Comparison of ENCODE assay signal across 17 cellular contexts in the genomic region with DNA sequence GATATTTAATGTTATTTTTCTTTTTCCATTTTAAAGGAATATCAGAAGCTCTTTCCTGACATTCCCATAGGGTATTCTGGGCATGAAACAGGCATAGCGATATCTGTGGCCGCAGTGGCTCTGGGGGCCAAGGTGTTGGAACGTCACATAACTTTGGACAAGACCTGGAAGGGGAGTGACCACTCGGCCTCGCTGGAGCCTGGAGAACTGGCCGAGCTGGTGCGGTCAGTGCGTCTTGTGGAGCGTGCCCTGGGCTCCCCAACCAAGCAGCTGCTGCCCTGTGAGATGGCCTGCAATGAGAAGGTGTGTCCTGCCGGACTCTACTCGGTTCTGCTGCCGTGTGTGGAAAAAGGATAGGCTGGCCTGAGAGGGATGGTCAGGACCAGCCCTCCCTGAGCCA. TPM values are rescaled to one million over a fixed set of nuclear protein-coding genes. Genes with fewer than 3 reads are reported as not detected.
DNase-seq lines count a peak whose midpoint lies in the region; ATAC-seq, FAIRE-seq and TF ChIP-seq lines count a peak whose summit lies in the region.
"Had no signal": no experiment of that assay in that cellular context is flagged by ENCODE, and none has a peak within 500 bp of the region (broad histone marks: within the 10 kb centered on the region; RNA-seq: fewer than 3 reads in every experiment).

No MANE protein-coding gene starts in this region.

- no peak overlapping the region for H3K4me3 Mint-ChIP-seq in CD14-positive monocyte
- peak overlapping the region; percentile 15 for H3K4me3 Mint-ChIP-seq in HFFc6
- H3K4me3 Mint-ChIP-seq in astrocyte (ENCODE audit: unreplicated experiment): no peak overlapping the region
- no peak overlapping the region for H3K4me3 Mint-ChIP-seq in naive thymus-derived CD4-positive, alpha-beta T cell
- H3K4me3 Mint-ChIP-seq: naive B cell had no signal

- H3K27ac Mint-ChIP-seq in CD14-positive monocyte (peak overlapping the region in 4 of 7 donors; percentile 31 to 50 (median 41)), HFFc6 (peak overlapping the region; percentile 75), astrocyte (ENCODE audit: unreplicated experiment) (peak overlapping the region; percentile 78)
- peak overlapping the region in 8 of 9 donors; percentile 41 to 89 (median 64) for H3K27ac Mint-ChIP-seq in naive thymus-derived CD4-positive, alpha-beta T cell

- intact Hi-C loops in CD14-positive monocyte (cut with micrococcal nuclease): no loop called here
- intact Hi-C loops in naive thymus-derived CD4-positive, alpha-beta T cell (cut with micrococcal nuclease): no loop called here
- intact Hi-C loops in uterus (cut with DNase I; ENCODE audit: low total_unique reads): no loop called here
- intact Hi-C loops in mammary epithelial cell (cut with micrococcal nuclease): no loop called here

- H3K9ac ChIP-seq in astrocyte (ENCODE audit: low read length) (no peak overlapping the region), mammary epithelial cell (ENCODE audit: insufficient read depth, low read length) (no peak overlapping the region)
- H3K9ac ChIP-seq: KMS-11 had no signal

- H3K79me2 ChIP-seq in astrocyte (ENCODE audit: insufficient read depth, low read length) (no peaks in the 10 kb centered on the region), mammary epithelial cell (ENCODE audit: insufficient read depth, low read length) (peaks cover 4% of the 10 kb centered on the region)

- H3K9me3 Mint-ChIP-seq in CD14-positive monocyte: peaks cover 0 to 3% (median 0%) of the 10 kb centered on the region in 7 donors
- H3K9me3 Mint-ChIP-seq in HFFc6: no peaks in the 10 kb centered on the region
- H3K9me3 Mint-ChIP-seq in astrocyte (ENCODE audit: unreplicated experiment): no peaks in the 10 kb centered on the region
- peaks cover 0 to 1% (median 0%) of the 10 kb centered on the region in 11 donors for H3K9me3 Mint-ChIP-seq in naive thymus-derived CD4-positive, alpha-beta T cell
- H3K9me3 Mint-ChIP-seq: naive B cell had no signal

- H3K4me1 ChIP-seq in astrocyte (ENCODE audit: insufficient read depth, low read length) (peaks cover 3% of the 10 kb centered on the region), uterus (no peaks in the 10 kb centered on the region), mammary epithelial cell (ENCODE audit: insufficient read depth, low read length) (peaks cover 13% of the 10 kb centered on the region)
- H3K4me1 ChIP-seq in naive thymus-derived CD4-positive, alpha-beta T cell (ENCODE audit: control insufficient read depth in 2 of 2, insufficient read depth in 2 of 2, low read length in 2 of 2): peaks cover 9 to 31% of the 10 kb centered on the region in 2 donors
- H3K4me1 ChIP-seq: SJCRH30 had no signal

- in situ Hi-C loops in mammary epithelial cell (cut with MboI; ENCODE audit: low sequenced_read_pairs in 2 of 2): no loop called here

- no peak for TF ChIP-seq POLR2A in uterus (IDR thresholded peaks at IDR 0.05)

- H3K4me1 Mint-ChIP-seq in CD14-positive monocyte (peaks cover 20% of the 10 kb centered on the region), HFFc6 (ENCODE audit: low read depth) (peaks cover 47% of the 10 kb centered on the region), astrocyte (ENCODE audit: low read depth, unreplicated experiment) (peaks cover 15% of the 10 kb centered on the region)
- peaks cover 8 to 63% (median 50%) of the 10 kb centered on the region in 7 donors for H3K4me1 Mint-ChIP-seq in naive thymus-derived CD4-positive, alpha-beta T cell

- no peaks in the 10 kb centered on the region for H3K9me3 ChIP-seq in astrocyte (ENCODE audit: insufficient read depth, low read depth, low read length)
- H3K9me3 ChIP-seq in naive thymus-derived CD4-positive, alpha-beta T cell (ENCODE audit: control insufficient read depth in 2 of 3, low read length in 3 of 3): no peaks in the 10 kb centered on the region
- no peaks in the 10 kb centered on the region for H3K9me3 ChIP-seq in uterus
- H3K9me3 ChIP-seq in mammary epithelial cell (replicated peaks; ENCODE audit: insufficient read depth, low read length): no peaks in the 10 kb centered on the region
- H3K9me3 ChIP-seq: SJCRH30, testis had no signal

- no peak overlapping the region for H2AFZ ChIP-seq in astrocyte (ENCODE audit: low read depth, low read length)
- no peak overlapping the region for H2AFZ ChIP-seq in mammary epithelial cell (ENCODE audit: low read depth, low read length)

- TF ChIP-seq CTCF in CD14-positive monocyte (IDR thresholded peaks at IDR 0.05): no peak
- TF ChIP-seq CTCF in HFFc6 (IDR thresholded peaks at IDR 0.05): no peak
- no peak for TF ChIP-seq CTCF in astrocyte (IDR thresholded peaks at IDR 0.05; ENCODE audit: insufficient read depth, low read depth, low read length)
- TF ChIP-seq CTCF in uterus (IDR thresholded peaks at IDR 0.05): no peak
- TF ChIP-seq CTCF in mammary epithelial cell (conservative IDR thresholded peaks at IDR 0.05 in 1 of 2, IDR thresholded peaks at IDR 0.05 in 1 of 2; ENCODE audit: extremely low read depth in 1 of 2, insufficient read depth in 1 of 2, low read depth in 1 of 2, low read length in 2 of 2): no peak

- H4K20me1 ChIP-seq in astrocyte (ENCODE audit: insufficient read depth, low read length) (no peaks in the 10 kb centered on the region), mammary epithelial cell (ENCODE audit: insufficient read depth, low read length) (no peaks in the 10 kb centered on the region)

- FAIRE-seq in astrocyte (lab: Jason Lieb, UNC): no peak
- FAIRE-seq: GM18507 had no signal

- no peak for ATAC-seq in naive thymus-derived CD4-positive, alpha-beta T cell

- no TSS peak for BruUV-seq in mammary epithelial cell (replicated peaks; lab: Mats Ljungman, UMichigan)

- DNase-seq in CD14-positive monocyte (ENCODE audit: low spot score) (no peak), HFFc6 (no peak), astrocyte (ENCODE audit: low read depth) (no peak), NCI-H2081 (lab: John Stamatoyannopoulos, UW) (no peak), uterus (no peak), mammary epithelial cell (no peak), NCI-H2227 treated with DMSO at 0.1 percent for 48 hours (lab: John Stamatoyannopoulos, UW) (no peak)
- DNase-seq in naive thymus-derived CD4-positive, alpha-beta T cell: no peak
- DNase-seq: activated gamma-delta T cell treated with Interleukin-2 at 50 U/mL for 16 hours; DMS53; effector CD4-positive, alpha-beta T cell; naive B cell; SJCRH30; T1000; testis had no signal

- CTCF ChIA-PET in naive thymus-derived CD4-positive, alpha-beta T cell (lab: Charles Lee): interaction anchor here (0.6 to 1.4 kb wide), 3 partner anchors 38 to 163 kb away, joined by 3 to 5 read pairs (median 4); partner anchors contain the start of gene TRIM14
- CTCF ChIA-PET in mammary epithelial cell (lab: Charles Lee; ENCODE audit: low non-redundant PET): no interaction called here

- 90% methylated on average over 12 of the region's 12 CpGs for WGBS in mammary epithelial cell (ENCODE audit: low coverage, missing lambda C conversion rate)

- H3K4me3 ChIP-seq in astrocyte (ENCODE audit: insufficient read depth, low read depth, low read length) (no peak overlapping the region), uterus (no peak overlapping the region), mammary epithelial cell (replicated peaks in 1 of 3; ENCODE audit: insufficient read depth in 1 of 3, low read depth in 2 of 3, low read length in 3 of 3) (no peak overlapping the region)
- no peak overlapping the region for H3K4me3 ChIP-seq in naive thymus-derived CD4-positive, alpha-beta T cell (ENCODE audit: low read length)
- H3K4me3 ChIP-seq: SJCRH30, testis had no signal

- POLR2A ChIA-PET in naive thymus-derived CD4-positive, alpha-beta T cell (lab: Charles Lee): interaction anchor here (1.0 to 4.2 kb wide), 5 partner anchors 9 to 24 kb away, joined by 4 to 19 read pairs (median 5); partner anchors contain the start of gene NANS

- H3K36me3 ChIP-seq in astrocyte (ENCODE audit: insufficient read depth, low read length) (peaks cover 33% of the 10 kb centered on the region), uterus (no peaks in the 10 kb centered on the region), mammary epithelial cell (ENCODE audit: insufficient read depth, low read length) (peaks cover 16% of the 10 kb centered on the region)
- H3K36me3 ChIP-seq in naive thymus-derived CD4-positive, alpha-beta T cell (ENCODE audit: control insufficient read depth in 2 of 3, insufficient read depth in 3 of 3, low read length in 3 of 3): peaks cover 16 to 69% (median 16%) of the 10 kb centered on the region in 3 experiments

- H3K27ac ChIP-seq in astrocyte (ENCODE audit: low read depth, low read length) (no peak overlapping the region), uterus (peak overlapping the region in 1 of 2 donors; percentile 24), mammary epithelial cell (ENCODE audit: insufficient read depth, low read depth, low read length) (no peak overlapping the region)
- peak overlapping the region; percentile 27 for H3K27ac ChIP-seq in naive thymus-derived CD4-positive, alpha-beta T cell (ENCODE audit: low read depth, low read length)
- H3K27ac ChIP-seq: KMS-11, SJCRH30, testis had no signal

- dilution Hi-C loops in mammary epithelial cell (cut with HindIII; ENCODE audit: low sequenced_read_pairs): no loop called here

- no peaks in the 10 kb centered on the region for H3K27me3 ChIP-seq in astrocyte (ENCODE audit: insufficient read depth, low read length)
- no peaks in the 10 kb centered on the region for H3K27me3 ChIP-seq in naive thymus-derived CD4-positive, alpha-beta T cell (ENCODE audit: control insufficient read depth in 2 of 2, insufficient read depth in 2 of 2, low read length in 2 of 2)
- no peaks in the 10 kb centered on the region for H3K27me3 ChIP-seq in uterus
- H3K27me3 ChIP-seq in mammary epithelial cell (ENCODE audit: insufficient read depth, low read length): no peaks in the 10 kb centered on the region
- H3K27me3 ChIP-seq: SJCRH30, testis had no signal

- H3K4me2 ChIP-seq in astrocyte (ENCODE audit: low read length) (no peak overlapping the region), mammary epithelial cell (ENCODE audit: insufficient read depth, low read depth, low read length) (no peak overlapping the region)
- H3K4me2 ChIP-seq: KMS-11 had no signal

- H3K36me3 Mint-ChIP-seq in CD14-positive monocyte: peaks cover 79 to 91% of the 10 kb centered on the region in 2 donors
- peaks cover 40% of the 10 kb centered on the region for H3K36me3 Mint-ChIP-seq in HFFc6 (ENCODE audit: low read depth)
- peaks cover 24% of the 10 kb centered on the region for H3K36me3 Mint-ChIP-seq in astrocyte (ENCODE audit: low read depth, unreplicated experiment)
- peaks cover 9 to 48% (median 28%) of the 10 kb centered on the region in 5 donors for H3K36me3 Mint-ChIP-seq in naive thymus-derived CD4-positive, alpha-beta T cell

- peaks cover 0 to 2% (median 0%) of the 10 kb centered on the region in 3 donors for H3K27me3 Mint-ChIP-seq in CD14-positive monocyte (ENCODE audit: low read depth in 3 of 3)
- no peaks in the 10 kb centered on the region; the same call in 1 of the 2 replicates for H3K27me3 Mint-ChIP-seq in HFFc6 (ENCODE audit: insufficient read depth)
- H3K27me3 Mint-ChIP-seq in astrocyte (ENCODE audit: low read depth, unreplicated experiment): no peaks in the 10 kb centered on the region
- no peaks in the 10 kb centered on the region for H3K27me3 Mint-ChIP-seq in naive thymus-derived CD4-positive, alpha-beta T cell
- H3K27me3 Mint-ChIP-seq: naive B cell had no signal

RNA-seq across cellular contexts. Expression of gene NANS, which starts 24.2 kb away (rescaled TPM):
- 100 to 1,000 TPM in 1 of 2 donors, 10 to 100 TPM in 1; 95.9 to 109 TPM for polyA plus RNA-seq in CD14-positive monocyte
- total RNA-seq in HFFc6 (2021; fragmentation: NEBNext Ultra II Directional; extraction: Animal tissue kit (Norgen Biotek cat#: 25700)): 100 to 1,000 TPM in 4 of 6 experiments, 10 to 100 TPM in 2; 82.4 to 103 (median 101) TPM
- total RNA-seq in astrocyte: 44.4 and 44.5 TPM in 2 replicates
- 10 to 100 TPM; 16.3 to 58.9 (median 51.8) TPM for total RNA-seq in naive thymus-derived CD4-positive, alpha-beta T cell
- polyA plus RNA-seq in naive thymus-derived CD4-positive, alpha-beta T cell: 10 to 100 TPM; 33.0 to 33.2 TPM
- 100 to 1,000 TPM in 1 of 4 donors, 10 to 100 TPM in 3; 37.5 to 187 (median 54.8) TPM for total RNA-seq in uterus
- total RNA-seq in mammary epithelial cell: 10 to 100 TPM; 44.7 to 52.4 TPM
- polyA plus RNA-seq in mammary epithelial cell: 69.6 TPM
- 39.5 TPM for polyA minus RNA-seq in mammary epithelial cell

RNA-seq across cellular contexts. Expression of gene TRIM14, which starts 38.2 kb away (rescaled TPM):
- polyA plus RNA-seq in CD14-positive monocyte: 10 to 100 TPM; 23.0 to 28.5 TPM
- total RNA-seq in HFFc6 (2021; fragmentation: NEBNext Ultra II Directional; extraction: Animal tissue kit (Norgen Biotek cat#: 25700)): 10 to 100 TPM; 34.6 to 38.2 (median 36.0) TPM
- 34.1 and 37.6 TPM in 2 replicates for total RNA-seq in astrocyte
- total RNA-seq in naive thymus-derived CD4-positive, alpha-beta T cell: 100 to 1,000 TPM in 1 of 5 experiments, 10 to 100 TPM in 4; 54.1 to 114 (median 79.7) TPM
- polyA plus RNA-seq in naive thymus-derived CD4-positive, alpha-beta T cell: 100 to 1,000 TPM in 1 of 2 donors, 10 to 100 TPM in 1; 57.8 to 107 TPM
- 10 to 100 TPM in 2 of 4 donors, 1 to 10 TPM in 2; 1.5 to 17.7 (median 10.9) TPM for total RNA-seq in uterus
- total RNA-seq in mammary epithelial cell: 10 to 100 TPM; 11.3 to 17.6 TPM
- polyA plus RNA-seq in mammary epithelial cell: 14.6 TPM
- polyA minus RNA-seq in mammary epithelial cell: 38.8 TPM
